In the genomic region with DNA sequence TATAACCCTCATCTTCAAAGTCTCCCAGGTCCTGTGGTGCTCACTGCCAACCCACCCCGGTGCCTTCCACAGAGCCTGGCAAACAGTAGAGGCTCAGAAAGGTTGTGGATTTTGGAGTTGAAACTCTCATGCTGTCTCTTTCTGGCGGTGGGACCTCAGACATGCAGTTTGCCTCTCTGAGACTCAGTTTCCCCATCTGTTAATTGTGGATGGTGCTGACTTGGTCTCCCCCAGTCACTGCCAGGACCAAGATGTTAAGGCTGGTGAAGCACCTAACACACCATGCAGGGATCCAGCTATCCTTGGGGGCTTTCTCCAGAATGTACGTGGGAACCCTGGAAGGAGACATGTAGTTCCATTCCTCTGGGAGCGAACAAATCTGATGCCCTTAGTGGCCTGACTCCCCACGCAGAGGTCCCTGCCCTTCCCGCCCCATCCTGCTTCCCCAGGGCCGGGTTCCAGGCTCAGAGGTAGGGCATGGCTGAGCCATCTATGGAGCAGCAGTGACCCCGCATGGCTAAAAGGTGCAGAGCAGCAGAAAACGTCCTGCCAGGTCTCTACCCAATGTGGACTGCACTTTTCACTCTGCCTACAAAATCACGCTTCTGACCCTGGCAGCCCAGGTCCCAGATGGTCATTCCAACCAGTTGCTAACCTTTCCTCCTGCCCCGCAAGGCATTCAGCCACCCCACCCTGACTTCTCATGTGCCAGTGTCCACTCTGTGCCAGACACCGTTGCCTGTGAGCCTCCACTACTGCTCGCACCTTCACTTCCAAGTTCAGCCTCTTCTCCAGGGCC, we compare ENCODE assay signal across 8 cellular contexts. TPM values are rescaled to one million over a fixed set of nuclear protein-coding genes. Genes with fewer than 3 reads are reported as not detected.
DNase-seq lines count a peak whose midpoint lies in the region; ATAC-seq and TF ChIP-seq lines count a peak whose summit lies in the region.

No MANE protein-coding gene starts in this region.

- 45% methylated on average over 12 of the region's 13 CpGs for WGBS in suprapubic skin

- no peak for TF ChIP-seq POLR2A in suprapubic skin (IDR thresholded peaks at IDR 0.05)

- peak overlapping the region; percentile 57 for H3K9ac ChIP-seq in NT2/D1 (ENCODE audit: insufficient read length, low read depth)

- H3K27ac Mint-ChIP-seq in nephron progenitor cell: no peak overlapping the region

- H3K4me3 ChIP-seq in AG10803 (ENCODE audit: low read length) (no peak overlapping the region), HL-60 (replicated peaks; ENCODE audit: insufficient read depth, low read length) (no peak overlapping the region), NT2/D1 (ENCODE audit: insufficient read length, low read depth) (no peak overlapping the region), suprapubic skin (no peak overlapping the region)

- H3K36me3 Mint-ChIP-seq in nephron progenitor cell (ENCODE audit: low read depth): no peaks in the 10 kb centered on the region

- H3K36me3 ChIP-seq in NT2/D1 (ENCODE audit: insufficient read depth, insufficient read length, low read length): no peaks in the 10 kb centered on the region
- H3K36me3 ChIP-seq in suprapubic skin: no peaks in the 10 kb centered on the region

- H3K27ac ChIP-seq in HL-60 (replicated peaks) (no peak overlapping the region), suprapubic skin (no peak overlapping the region)

- peaks cover 29% of the 10 kb centered on the region for H3K27me3 Mint-ChIP-seq in nephron progenitor cell (ENCODE audit: low read depth, poor library complexity)

- DNase-seq in AG10803 (ENCODE audit: low read depth) (peak; percentile 35), HL-60 (ENCODE audit: low read depth in 1 of 2, low spot score in 1 of 2) (peak; percentile 17 to 71), NT2/D1 (ENCODE audit: low read depth, low spot score) (peak; percentile 69), activated T-cell treated with anti-CD3 and anti-CD28 coated beads for 1 hour (ENCODE audit: low read depth) (peak; percentile 49), nephron progenitor cell (peak; percentile 85), suprapubic skin (ENCODE audit: low spot score in 2 of 2) (peak; percentile 67 to 78)

- H3K4me1 ChIP-seq in NT2/D1 (ENCODE audit: insufficient read depth, insufficient read length) (peaks cover 32% of the 10 kb centered on the region), suprapubic skin (peaks cover 13% of the 10 kb centered on the region)

- peak; percentile 91 for TF ChIP-seq CTCF in AG10803 (conservative IDR thresholded peaks at IDR 0.05; ENCODE audit: low read length)
- peak; percentile 96 for TF ChIP-seq CTCF in HL-60 (IDR thresholded peaks at IDR 0.05; ENCODE audit: insufficient read depth, low read length)
- peak; percentile 88 for TF ChIP-seq CTCF in nephron progenitor cell (IDR thresholded peaks at IDR 0.05)
- TF ChIP-seq CTCF in suprapubic skin (IDR thresholded peaks at IDR 0.05): peak; percentile 56 to 75

- no peaks in the 10 kb centered on the region for H3K27me3 ChIP-seq in HL-60 (ENCODE audit: insufficient read depth, poor library complexity, severe bottlenecking)
- H3K27me3 ChIP-seq in NT2/D1 (ENCODE audit: insufficient read depth, insufficient read length): peaks cover 22% of the 10 kb centered on the region
- H3K27me3 ChIP-seq in suprapubic skin: no peaks in the 10 kb centered on the region

- no peak overlapping the region for H3K4me3 Mint-ChIP-seq in nephron progenitor cell

- H3K9me3 Mint-ChIP-seq in nephron progenitor cell: no peaks in the 10 kb centered on the region

- peaks cover 31% of the 10 kb centered on the region for H3K4me1 Mint-ChIP-seq in nephron progenitor cell

- no peak for TF ChIP-seq EP300 in suprapubic skin (IDR thresholded peaks at IDR 0.05)

- ATAC-seq in GM19023 (IDR thresholded peaks at IDR 0.05; ENCODE audit: unreplicated experiment) (peak; percentile 63), esophagus mucosa (peak; percentile 70)

- H3K9me3 ChIP-seq in NT2/D1 (ENCODE audit: insufficient read depth, low read length) (no peaks in the 10 kb centered on the region), suprapubic skin (no peaks in the 10 kb centered on the region)

RNA-seq across cellular contexts. Expression of gene TTC22, which starts 9.2 kb away (rescaled TPM):
- 113 TPM for total RNA-seq in esophagus mucosa
- 10 to 100 TPM; 37.4 to 64.0 (median 58.0) TPM for total RNA-seq in suprapubic skin

RNA-seq across cellular contexts. Expression of gene PARS2, which starts 46.0 kb away (rescaled TPM):
- 2.8 TPM for total RNA-seq in esophagus mucosa
- 1 to 10 TPM; 3.2 to 8.7 (median 5.8) TPM for total RNA-seq in suprapubic skin

Comparison
In these comparisons a context has a peak if more than half of its experiments do, and no peak if none do; other contexts are left out.
1. DNase-seq: peak in every context shown above with its lines; median percentile 85 in nephron progenitor cell; 72 in suprapubic skin; 69 in NT2/D1; 49 in activated T-cell treated with anti-CD3 and anti-CD28 coated beads for 1 hour; 44 in HL-60; 35 in AG10803.